Comparison of ENCODE assay signal across 30 cellular contexts in the genomic region with DNA sequence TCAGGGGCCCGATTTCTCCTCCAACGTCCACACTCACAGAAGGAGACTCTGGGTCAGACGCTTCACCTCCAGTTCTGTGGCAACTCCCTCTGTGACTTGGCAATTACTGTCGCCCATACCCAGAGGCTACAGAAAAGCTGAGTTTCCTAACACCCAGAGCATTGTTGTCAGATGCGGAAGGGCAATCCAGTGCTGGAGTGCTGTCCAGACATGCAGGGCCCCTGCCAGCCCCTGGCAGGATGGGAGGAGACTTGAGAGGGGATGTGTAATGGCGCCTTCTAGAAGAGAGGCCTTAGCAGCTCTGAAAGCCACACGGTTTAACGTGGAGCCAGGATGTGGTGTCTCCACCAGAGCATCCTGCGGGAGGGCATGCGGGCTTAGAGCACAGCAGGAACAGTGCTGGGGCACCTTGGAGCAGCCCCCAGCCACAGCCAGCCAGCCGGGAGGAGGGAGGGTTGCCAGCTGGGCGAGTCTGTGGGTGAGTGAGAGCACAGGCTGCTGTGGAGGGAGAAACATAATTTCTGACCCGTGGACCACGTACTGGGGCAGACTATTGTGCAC.
"Had no signal": no experiment of that assay in that cellular context is flagged by ENCODE, and none has a peak within 500 bp of the region (broad histone marks: within the 10 kb centered on the region; RNA-seq: fewer than 3 reads in every experiment).

No MANE protein-coding gene starts in this region.

- ATAC-seq: activated CD4-positive, CD25-positive, alpha-beta regulatory T cell treated with anti-CD3 and anti-CD28 coated beads, Interleukin-2, amount 50 U/mL, for 24 hours; gastrocnemius medialis; left colon; stimulated activated naive B cell treated with anti-CD40 and anti-IgM and Interleukin-4, amounts not matched to agents 10 μg/mL and 1 μg/mL and 100 μg/mL, for 72 hours; T-helper 17 cell had no signal

- H3K36me3 ChIP-seq: esophagus squamous epithelium, gastrocnemius medialis, neural progenitor cell, right atrium auricular region, stomach, thyroid gland, upper lobe of left lung, WERI-Rb-1 had no signal

- H3K4me3 ChIP-seq: esophagus squamous epithelium, gastrocnemius medialis, hepatocyte, neural progenitor cell, right atrium auricular region, smooth muscle cell, stomach, thyroid gland, upper lobe of left lung had no signal

- H3K9ac ChIP-seq: neural progenitor cell had no signal

- H3K79me2 ChIP-seq: hepatocyte had no signal

- H3K9me3 ChIP-seq: esophagus squamous epithelium, gastrocnemius medialis, right atrium auricular region, stomach, thyroid gland, upper lobe of left lung had no signal

- H3K27ac ChIP-seq: esophagus squamous epithelium, gastrocnemius medialis, hepatocyte, neural progenitor cell, right atrium auricular region, stomach, thyroid gland, upper lobe of left lung, WERI-Rb-1 had no signal

- H3K36me3 Mint-ChIP-seq: activated CD4-positive, alpha-beta memory T cell treated with anti-CD3 and anti-CD28 coated beads for 36 hours; activated naive CD4-positive, alpha-beta T cell treated with anti-CD3 and anti-CD28 coated beads, Interleukin-2, amount 10 ng/mL, durations not matched to agents 7 days and 5 days; memory B cell; natural killer cell; neural progenitor cell; stimulated activated naive B cell treated with anti-CD40 and anti-IgM and Interleukin-4, amounts not matched to agents 10 μg/mL and 1 μg/mL and 100 μg/mL, for 72 hours had no signal

- H3K27me3 ChIP-seq: esophagus squamous epithelium, gastrocnemius medialis, hepatocyte, neural progenitor cell, right atrium auricular region, stomach, thyroid gland, upper lobe of left lung had no signal

- H3K4me1 ChIP-seq: esophagus squamous epithelium, gastrocnemius medialis, neural progenitor cell, right atrium auricular region, stomach, thyroid gland, upper lobe of left lung had no signal

- DNase-seq: activated CD4-positive, alpha-beta memory T cell treated with anti-CD3 and anti-CD28 coated beads for 36 hours; activated CD4-positive, alpha-beta T cell treated with anti-CD3 and anti-CD28 coated beads for 48 hours; activated CD8-positive, alpha-beta memory T cell treated with anti-CD3 and anti-CD28 coated beads, Interleukin-2, amount 50 U/mL, for 4 hours; activated gamma-delta T cell; activated naive CD4-positive, alpha-beta T cell treated with anti-CD3 and anti-CD28 coated beads, Interleukin-2, amount 10 ng/mL, durations not matched to agents 7 days and 5 days; activated T-cell treated with anti-CD3 and anti-CD28 coated beads, Interleukin-2, amount 50 U/mL, for 1 hour; amniotic stem cell; central memory CD4-positive, alpha-beta T cell; endodermal cell; esophagus squamous epithelium; gastrocnemius medialis; kidney; left colon; natural killer cell; stimulated activated CD4-positive, alpha-beta T cell treated with anti-CD3 and anti-CD28 coated beads, Interleukin-15, amount 100 ng/mL, for 24 hours; stimulated activated CD4-positive, alpha-beta T cell treated with anti-CD3 and anti-CD28 coated beads, Interleukin-2, amount 100 ng/mL, for 24 hours; stimulated activated naive B cell treated with anti-CD40 and anti-IgM and Interleukin-4, amounts not matched to agents 10 μg/mL and 1 μg/mL and 100 μg/mL, for 72 hours; stomach; T-helper 17 cell; T1000; thyroid gland; WERI-Rb-1 had no signal

- H3K4me3 Mint-ChIP-seq: activated CD4-positive, alpha-beta memory T cell treated with anti-CD3 and anti-CD28 coated beads for 36 hours; activated naive CD4-positive, alpha-beta T cell treated with anti-CD3 and anti-CD28 coated beads, Interleukin-2, amount 10 ng/mL, durations not matched to agents 7 days and 5 days; dendritic cell treated with granulocyte-macrophage colony-stimulating factor and Interleukin-4, amounts not matched to agents 40 ng/mL and 50 ng/mL, for 4 days; endodermal cell; memory B cell; natural killer cell; neural progenitor cell; stimulated activated naive B cell treated with anti-CD40 and anti-IgM and Interleukin-4, amounts not matched to agents 10 μg/mL and 1 μg/mL and 100 μg/mL, for 72 hours; T-helper 17 cell had no signal

- H2AFZ ChIP-seq: hepatocyte, neural progenitor cell had no signal

- H3K27me3 Mint-ChIP-seq: activated CD4-positive, alpha-beta memory T cell treated with anti-CD3 and anti-CD28 coated beads for 36 hours; activated naive CD4-positive, alpha-beta T cell treated with anti-CD3 and anti-CD28 coated beads, Interleukin-2, amount 10 ng/mL, durations not matched to agents 7 days and 5 days; dendritic cell treated with granulocyte-macrophage colony-stimulating factor and Interleukin-4, amounts not matched to agents 40 ng/mL and 50 ng/mL, for 4 days; memory B cell; stimulated activated naive B cell treated with anti-CD40 and anti-IgM and Interleukin-4, amounts not matched to agents 10 μg/mL and 1 μg/mL and 100 μg/mL, for 72 hours; T-helper 17 cell had no signal

- H3K9me3 Mint-ChIP-seq: endodermal cell, neural progenitor cell had no signal

- H3K27ac Mint-ChIP-seq: activated CD4-positive, alpha-beta memory T cell treated with anti-CD3 and anti-CD28 coated beads for 36 hours; activated naive CD4-positive, alpha-beta T cell treated with anti-CD3 and anti-CD28 coated beads, Interleukin-2, amount 10 ng/mL, durations not matched to agents 7 days and 5 days; dendritic cell treated with granulocyte-macrophage colony-stimulating factor and Interleukin-4, amounts not matched to agents 40 ng/mL and 50 ng/mL, for 4 days; endodermal cell; memory B cell; natural killer cell; neural progenitor cell; stimulated activated naive B cell treated with anti-CD40 and anti-IgM and Interleukin-4, amounts not matched to agents 10 μg/mL and 1 μg/mL and 100 μg/mL, for 72 hours; T-helper 17 cell had no signal

- H3K4me1 Mint-ChIP-seq: activated naive CD4-positive, alpha-beta T cell treated with anti-CD3 and anti-CD28 coated beads, Interleukin-2, amount 10 ng/mL, durations not matched to agents 7 days and 5 days; endodermal cell; memory B cell; natural killer cell; neural progenitor cell; stimulated activated naive B cell treated with anti-CD40 and anti-IgM and Interleukin-4, amounts not matched to agents 10 μg/mL and 1 μg/mL and 100 μg/mL, for 72 hours; T-helper 17 cell had no signal

- H3K4me2 ChIP-seq: hepatocyte, neural progenitor cell, smooth muscle cell had no signal
